In the genomic region with DNA sequence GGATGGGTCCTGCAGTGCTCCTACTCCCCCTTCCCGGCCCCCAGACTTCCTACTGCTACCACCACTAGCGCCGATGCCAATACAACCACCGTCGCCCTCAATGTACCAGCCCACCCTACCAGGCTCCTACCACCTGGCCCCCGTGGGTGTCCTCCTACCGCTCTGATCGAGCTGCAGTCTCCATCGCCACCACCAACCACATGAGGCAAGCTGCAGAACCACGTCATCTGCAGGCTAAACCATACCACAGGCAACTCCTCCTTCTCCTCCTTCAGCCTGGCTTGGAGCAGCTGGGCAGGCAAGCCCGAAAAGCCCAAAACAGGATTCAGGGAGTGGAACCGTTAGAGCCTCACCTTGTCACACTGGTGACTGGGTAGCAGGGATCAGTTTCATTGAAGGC, we compare ENCODE assay signal across 14 cellular contexts. TPM values are rescaled to one million over a fixed set of nuclear protein-coding genes. Genes with fewer than 3 reads are reported as not detected.
DNase-seq lines count a peak whose midpoint lies in the region; ATAC-seq lines count a peak whose summit lies in the region.
"Not testable (repeated sequence)": the region's sequence is repeated elsewhere in the genome, so short reads cannot be mapped to it uniquely, and the experiment has no call there.
"Had no signal": no experiment of that assay in that cellular context is flagged by ENCODE, and none has a peak within 500 bp of the region (broad histone marks: within the 10 kb centered on the region; RNA-seq: fewer than 3 reads in every experiment).

No MANE protein-coding gene starts in this region.

- H3K27me3 Mint-ChIP-seq in activated naive CD8-positive, alpha-beta T cell treated with anti-CD3 and anti-CD28 coated beads for 36 hours: peaks cover 13% of the 10 kb centered on the region
- peaks cover 12% of the 10 kb centered on the region for H3K27me3 Mint-ChIP-seq in activated naive CD8-positive, alpha-beta T cell treated with anti-CD3 and anti-CD28 coated beads, Interleukin-2, amount 50 U/mL, for 24 hours

- not testable (repeated sequence) for H3K27ac Mint-ChIP-seq in activated naive CD8-positive, alpha-beta T cell treated with anti-CD3 and anti-CD28 coated beads for 36 hours; activated naive CD8-positive, alpha-beta T cell treated with anti-CD3 and anti-CD28 coated beads, Interleukin-2, amount 50 U/mL, for 24 hours

- H3K4me1 Mint-ChIP-seq in activated naive CD8-positive, alpha-beta T cell treated with anti-CD3 and anti-CD28 coated beads for 36 hours; activated naive CD8-positive, alpha-beta T cell treated with anti-CD3 and anti-CD28 coated beads, Interleukin-2, amount 50 U/mL, for 24 hours: not testable (repeated sequence)

- H3K36me3 Mint-ChIP-seq in activated naive CD8-positive, alpha-beta T cell treated with anti-CD3 and anti-CD28 coated beads for 36 hours; activated naive CD8-positive, alpha-beta T cell treated with anti-CD3 and anti-CD28 coated beads, Interleukin-2, amount 50 U/mL, for 24 hours (ENCODE audit: low read depth): not testable (repeated sequence)

- DNase-seq in NCI-H2227 (lab: John Stamatoyannopoulos, UW; ENCODE audit: unreplicated experiment): peak; percentile 7
- DNase-seq in activated naive CD8-positive, alpha-beta T cell treated with anti-CD3 and anti-CD28 coated beads for 36 hours: peak; percentile 12
- DNase-seq in activated naive CD8-positive, alpha-beta T cell treated with anti-CD3 and anti-CD28 coated beads, Interleukin-2, amount 50 U/mL, for 24 hours: not testable (repeated sequence)

- H3K4me3 Mint-ChIP-seq in activated naive CD8-positive, alpha-beta T cell treated with anti-CD3 and anti-CD28 coated beads for 36 hours; activated naive CD8-positive, alpha-beta T cell treated with anti-CD3 and anti-CD28 coated beads, Interleukin-2, amount 50 U/mL, for 24 hours: not testable (repeated sequence)

- not testable (repeated sequence) for H3K9me3 Mint-ChIP-seq in activated naive CD8-positive, alpha-beta T cell treated with anti-CD3 and anti-CD28 coated beads for 36 hours; activated naive CD8-positive, alpha-beta T cell treated with anti-CD3 and anti-CD28 coated beads, Interleukin-2, amount 50 U/mL, for 24 hours

- peak; percentile 52 for ATAC-seq in activated naive CD8-positive, alpha-beta T cell treated with anti-CD3 and anti-CD28 coated beads, Interleukin-2, amount 50 U/mL, for 24 hours

RNA-seq across cellular contexts. Expression of gene SPATA31C1, which starts 19.6 kb away (rescaled TPM):
- total RNA-seq in activated naive CD8-positive, alpha-beta T cell treated with anti-CD3 and anti-CD28 coated beads for 36 hours: not detected
- total RNA-seq: A172; A673; B cell; Caco-2; Calu3; CD4-positive, alpha-beta memory T cell; CD4-positive, alpha-beta T cell; CD4-positive, CD25-positive, alpha-beta regulatory T cell; CD8-positive, alpha-beta memory T cell; CD8-positive, alpha-beta T cell; Daoy had no signal

RNA-seq across cellular contexts. Expression of gene CDK20, which starts 37.0 kb away (rescaled TPM):
- 1 to 10 TPM; 3.4 to 3.5 TPM for total RNA-seq in activated naive CD8-positive, alpha-beta T cell treated with anti-CD3 and anti-CD28 coated beads for 36 hours

RNA-seq across cellular contexts. Expression of gene SPATA31E1, which starts 54.7 kb away (rescaled TPM):
- not detected for total RNA-seq in activated naive CD8-positive, alpha-beta T cell treated with anti-CD3 and anti-CD28 coated beads for 36 hours
- total RNA-seq: A172; A673; B cell; Caco-2; Calu3; CD4-positive, alpha-beta memory T cell; CD4-positive, alpha-beta T cell; CD4-positive, CD25-positive, alpha-beta regulatory T cell; CD8-positive, alpha-beta memory T cell; CD8-positive, alpha-beta T cell; Daoy had no signal
